26 cellular contexts compared by ENCODE assay signal in genomic region chr1:4086921-4087320, GRCh38.
"Had no signal": no experiment of that assay in that cellular context is flagged by ENCODE, and none has a peak within 500 bp of the region (broad histone marks: within the 10 kb centered on the region; RNA-seq: fewer than 3 reads in every experiment).

No MANE protein-coding gene starts in this region.

- H3K4me1 Mint-ChIP-seq: immature natural killer cell; stimulated activated memory B cell treated with anti-CD40 and anti-IgM and Interleukin-4, amounts not matched to agents 10 μg/mL and 1 μg/mL and 100 μg/mL, for 72 hours had no signal

- H3K4me3 ChIP-seq: lower lobe of right lung, mucosa of descending colon, pancreas, right lobe of liver, smooth muscle cell, thoracic aorta, tibial nerve, upper lobe of left lung had no signal

- H3K9me3 ChIP-seq: lower lobe of right lung, mucosa of descending colon, neutrophil, pancreas, right lobe of liver had no signal

- H3K27me3 ChIP-seq: neutrophil, pancreas, right lobe of liver, tibial nerve, upper lobe of left lung had no signal

- H3K36me3 Mint-ChIP-seq: immature natural killer cell; natural killer cell treated with Interleukin-12 subunit alpha and Interleukin-12 subunit beta and Interleukin-15 and Interleukin-18, amount 100 ng/mL, for 72 hours; stimulated activated memory B cell treated with anti-CD40 and anti-IgM and Interleukin-4, amounts not matched to agents 10 μg/mL and 1 μg/mL and 100 μg/mL, for 72 hours had no signal

- H3K4me3 Mint-ChIP-seq: effector memory CD8-positive, alpha-beta T cell; immature natural killer cell; naive B cell; natural killer cell treated with Interleukin-12 subunit alpha and Interleukin-12 subunit beta and Interleukin-15 and Interleukin-18, amount 100 ng/mL, for 72 hours; neural crest cell; stimulated activated memory B cell treated with anti-CD40 and anti-IgM and Interleukin-4, amounts not matched to agents 10 μg/mL and 1 μg/mL and 100 μg/mL, for 72 hours had no signal

- H3K9me3 Mint-ChIP-seq: effector memory CD8-positive, alpha-beta T cell; natural killer cell treated with Interleukin-12 subunit alpha and Interleukin-12 subunit beta and Interleukin-15 and Interleukin-18, amount 100 ng/mL, for 72 hours; neural crest cell; stimulated activated memory B cell treated with anti-CD40 and anti-IgM and Interleukin-4, amounts not matched to agents 10 μg/mL and 1 μg/mL and 100 μg/mL, for 72 hours had no signal

- H3K27ac Mint-ChIP-seq: effector memory CD8-positive, alpha-beta T cell; immature natural killer cell; natural killer cell treated with Interleukin-12 subunit alpha and Interleukin-12 subunit beta and Interleukin-15 and Interleukin-18, amount 100 ng/mL, for 72 hours; stimulated activated memory B cell treated with anti-CD40 and anti-IgM and Interleukin-4, amounts not matched to agents 10 μg/mL and 1 μg/mL and 100 μg/mL, for 72 hours had no signal

- H3K36me3 ChIP-seq: lower lobe of right lung, neutrophil, pancreas, right lobe of liver, thoracic aorta, tibial nerve, upper lobe of left lung had no signal

- H3K27ac ChIP-seq: lower lobe of right lung, neutrophil, pancreas, right lobe of liver, thoracic aorta, tibial nerve, upper lobe of left lung had no signal

- H3K4me1 ChIP-seq: lower lobe of right lung had no signal

- H3K4me2 ChIP-seq: smooth muscle cell had no signal

- DNase-seq: cortex of kidney; effector memory CD8-positive, alpha-beta T cell; erythroblast; hypothalamus; immature natural killer cell; islet precursor cell; kidney glomerular epithelial cell; left colon; left ventricle myocardium superior; lower lobe of right lung; mucosa of descending colon; naive B cell; pancreas; retina; right lobe of liver; stimulated activated CD4-positive, alpha-beta T cell treated with anti-CD3 and anti-CD28 coated beads, Interleukin-4, amount 100 ng/mL, for 4 hours; stimulated activated naive CD8-positive, alpha-beta T cell treated with anti-CD3 and anti-CD28 coated beads, Interleukin-15, Interleukin-2, amounts not matched to agents 100 U/mL and 50 U/mL, for 24 hours; substantia nigra had no signal
